ENCODE assay signal across 8 cellular contexts in genomic region chr12:120470150-120470817, GRCh38. TPM values are rescaled to one million over a fixed set of nuclear protein-coding genes. Genes with fewer than 3 reads are reported as not detected.
DNase-seq lines count a peak whose midpoint lies in the region; ATAC-seq and TF ChIP-seq lines count a peak whose summit lies in the region.

No MANE protein-coding gene starts in this region.

- DNase-seq in AG04449 (ENCODE audit: low read depth, low spot score) (no peak), MG63 (no peak), MCF 10A (ENCODE audit: unreplicated experiment) (peak; percentile 20), tibial artery (peak in 1 of 2 donors; percentile 67), GM13977 (ENCODE audit: low spot score) (no peak), NCI-H226 (no peak)

- intact Hi-C loops in MCF 10A (cut with micrococcal nuclease) (no loop called here), tibial artery (cut with DNase I; ENCODE audit: low total_unique reads) (no loop called here)

- POLR2A ChIA-PET in AG04449 (lab: Yijun Ruan, JAX) (no interaction called here), MCF 10A (lab: Yijun Ruan, JAX) (interaction anchor here (0.6 to 6.6 kb wide), 10 partner anchors 24 to 269 kb away, joined by 3 to 56 read pairs (median 4); partner anchors contain the start of genes COQ5, DYNLL1, GATC and RNU4-1)

- H3K4me1 ChIP-seq in liver (ENCODE audit: control insufficient read depth in 4 of 4, insufficient read depth in 4 of 4, low read length in 3 of 4) (peaks cover 0 to 29% (median 17%) of the 10 kb centered on the region in 4 donors), tibial artery (peaks cover 0 to 52% (median 19%) of the 10 kb centered on the region in 4 donors)

- H3K27me3 Mint-ChIP-seq in MCF 10A (ENCODE audit: insufficient read depth, unreplicated experiment): no peaks in the 10 kb centered on the region

- CTCF ChIA-PET in AG04449 (lab: Yijun Ruan, JAX): interaction anchor here (0.7 to 13.2 kb wide), 20 partner anchors 9 to 168 kb away, joined by 3 to 242 read pairs (median 5); partner anchors contain the start of genes COX6A1, DYNLL1, GATC and SIRT4
- CTCF ChIA-PET in MCF 10A (lab: Yijun Ruan, JAX): interaction anchor here (0.6 to 5.1 kb wide), 19 partner anchors 10 to 1610 kb away, joined by 3 to 40 read pairs (median 4); partner anchors contain the start of genes COX6A1 and DYNLL1

- H3K9me3 Mint-ChIP-seq in MCF 10A (ENCODE audit: unreplicated experiment): no peaks in the 10 kb centered on the region

- H3K36me3 ChIP-seq in MG63: peaks cover 30% of the 10 kb centered on the region
- peaks cover 0 to 8% (median 4%) of the 10 kb centered on the region in 4 donors for H3K36me3 ChIP-seq in liver (ENCODE audit: control insufficient read depth in 4 of 4, insufficient read depth in 3 of 4, low read depth in 1 of 4, low read length in 3 of 4)
- peaks cover 3 to 18% (median 4%) of the 10 kb centered on the region in 3 donors for H3K36me3 ChIP-seq in tibial artery

- ATAC-seq in GM19043 (IDR thresholded peaks at IDR 0.05; ENCODE audit: low read depth, unreplicated experiment): peak; percentile 17

- TF ChIP-seq RAD21 in liver (IDR thresholded peaks at IDR 0.05): no peak

- H3K27ac ChIP-seq in liver (ENCODE audit: low read depth in 1 of 2, low read length in 2 of 2): peak overlapping the region; percentile 15 to 92
- peak overlapping the region; percentile 93 to 94 for H3K27ac ChIP-seq in tibial artery

- H3K9ac ChIP-seq in liver (ENCODE audit: low read depth in 1 of 2, low read length in 2 of 2): peak overlapping the region in 1 of 2 donors; percentile 7

- H3K27me3 ChIP-seq in MG63 (no peaks in the 10 kb centered on the region), liver (ENCODE audit: control insufficient read depth in 4 of 4, insufficient read depth in 4 of 4, low read length in 3 of 4) (no peaks in the 10 kb centered on the region), tibial artery (no peaks in the 10 kb centered on the region)

- TSS peak; percentile 24 for BruUV-seq in MCF 10A (replicated peaks; lab: Mats Ljungman, UMichigan)

- in situ Hi-C loops in GM13977 (cut with MboI; ENCODE audit: low pct_unique_long_range_greater_than_20kb, low sequenced_read_pairs, unreplicated experiment): no loop called here

- no peak for TF ChIP-seq CTCF in AG04449 (IDR thresholded peaks at IDR 0.05; ENCODE audit: insufficient read depth, low read length, missing control alignments)
- TF ChIP-seq CTCF in MCF 10A (IDR thresholded peaks at IDR 0.05; ENCODE audit: unreplicated experiment): no peak
- no peak for TF ChIP-seq CTCF in liver (IDR thresholded peaks at IDR 0.05; ENCODE audit: low read depth, low read length, missing input control)
- no peak for TF ChIP-seq CTCF in tibial artery (IDR thresholded peaks at IDR 0.05)
- TF ChIP-seq CTCF in GM13977 (IDR thresholded peaks at IDR 0.05; ENCODE audit: extremely low read depth, insufficient read depth, missing control alignments): no peak

- peak overlapping the region; percentile 88 for H3K4me3 Mint-ChIP-seq in MCF 10A (ENCODE audit: unreplicated experiment)

- 73% methylated on average over 27 of the region's 27 CpGs for WGBS in liver

- H3K4me3 ChIP-seq in AG04449 (ENCODE audit: low read depth, low read length) (peak overlapping the region; percentile 96), MG63 (peak overlapping the region; percentile 95), liver (ENCODE audit: low read depth in 1 of 3, low read length in 3 of 3) (peak overlapping the region; percentile 62 to 96 (median 86)), tibial artery (peak overlapping the region; percentile 95 to 98)

- peaks cover 38% of the 10 kb centered on the region for H3K36me3 Mint-ChIP-seq in MCF 10A (ENCODE audit: insufficient read depth, unreplicated experiment)

- H3K27ac Mint-ChIP-seq in MCF 10A (ENCODE audit: low read depth, unreplicated experiment): peak overlapping the region; percentile 63

- H3K9me3 ChIP-seq in MG63 (no peaks in the 10 kb centered on the region), liver (ENCODE audit: control insufficient read depth in 4 of 4, low read length in 3 of 4) (no peaks in the 10 kb centered on the region), tibial artery (no peaks in the 10 kb centered on the region)

- H3K4me1 Mint-ChIP-seq in MCF 10A (ENCODE audit: insufficient read depth, unreplicated experiment): peaks cover 24% of the 10 kb centered on the region

TF ChIP-seq in liver, 16 proteins besides CTCF, POLR2A, EP300 and RAD21:
- TF ChIP-seq SP1 (IDR thresholded peaks at IDR 0.05) (no peak), HNF4A (conservative IDR thresholded peaks at IDR 0.05) (no peak), GABPA (IDR thresholded peaks at IDR 0.05 in 1 of 2, conservative IDR thresholded peaks at IDR 0.05 in 1 of 2) (no peak), REST (IDR thresholded peaks at IDR 0.05) (no peak), FOXA1 (IDR thresholded peaks at IDR 0.05) (no peak), EGR1 (IDR thresholded peaks at IDR 0.05; ENCODE audit: low read depth in 2 of 2) (no peak), TAF1 (conservative IDR thresholded peaks at IDR 0.05) (no peak), NR2F2 (IDR thresholded peaks at IDR 0.05) (no peak), YY1 (IDR thresholded peaks at IDR 0.05) (no peak), JUND (IDR thresholded peaks at IDR 0.05) (no peak)
- TF ChIP-seq, protein P1, sequence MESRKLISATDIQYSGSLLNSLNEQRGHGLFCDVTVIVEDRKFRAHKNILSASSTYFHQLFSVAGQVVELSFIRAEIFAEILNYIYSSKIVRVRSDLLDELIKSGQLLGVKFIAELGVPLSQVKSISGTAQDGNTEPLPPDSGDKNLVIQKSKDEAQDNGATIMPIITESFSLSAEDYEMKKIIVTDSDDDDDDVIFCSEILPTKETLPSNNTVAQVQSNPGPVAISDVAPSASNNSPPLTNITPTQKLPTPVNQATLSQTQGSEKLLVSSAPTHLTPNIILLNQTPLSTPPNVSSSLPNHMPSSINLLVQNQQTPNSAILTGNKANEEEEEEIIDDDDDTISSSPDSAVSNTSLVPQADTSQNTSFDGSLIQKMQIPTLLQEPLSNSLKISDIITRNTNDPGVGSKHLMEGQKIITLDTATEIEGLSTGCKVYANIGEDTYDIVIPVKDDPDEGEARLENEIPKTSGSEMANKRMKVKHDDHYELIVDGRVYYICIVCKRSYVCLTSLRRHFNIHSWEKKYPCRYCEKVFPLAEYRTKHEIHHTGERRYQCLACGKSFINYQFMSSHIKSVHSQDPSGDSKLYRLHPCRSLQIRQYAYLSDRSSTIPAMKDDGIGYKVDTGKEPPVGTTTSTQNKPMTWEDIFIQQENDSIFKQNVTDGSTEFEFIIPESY (IDR thresholded peaks at IDR 0.05): no peak
- TF ChIP-seq, protein P2, sequence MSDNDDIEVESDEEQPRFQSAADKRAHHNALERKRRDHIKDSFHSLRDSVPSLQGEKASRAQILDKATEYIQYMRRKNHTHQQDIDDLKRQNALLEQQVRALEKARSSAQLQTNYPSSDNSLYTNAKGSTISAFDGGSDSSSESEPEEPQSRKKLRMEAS (IDR thresholded peaks at IDR 0.05): no peak
TF ChIP-seq in liver: peak in this region for 0.

RNA-seq across cellular contexts. Expression of gene SRSF9, which starts 0.7 kb away (rescaled TPM):
- 332 and 366 TPM in 2 replicates for total RNA-seq in MG63 (2014; rRNA removed; shearing (Covaris generic); ENCODE audit: low replicate concordance)
- total RNA-seq in MCF 10A (2022) (192 and 193 TPM in 2 replicates), liver (10 to 100 TPM; 45.3 to 83.9 TPM)
- 10 to 100 TPM; 62.6 to 98.5 TPM for polyA plus RNA-seq in liver

RNA-seq across cellular contexts. Expression of gene GATC, which starts 24.0 kb away (rescaled TPM):
- 14.8 and 15.5 TPM in 2 replicates for total RNA-seq in MG63 (2014; rRNA removed; shearing (Covaris generic); ENCODE audit: low replicate concordance)
- total RNA-seq in MCF 10A (2022): 29.7 and 32.1 TPM in 2 replicates
- 10 to 100 TPM; 13.0 to 15.5 TPM for total RNA-seq in liver
- 10 to 100 TPM in 1 of 2 donors, 1 to 10 TPM in 1; 8.9 to 13.5 TPM for polyA plus RNA-seq in liver

RNA-seq across cellular contexts. Expression of gene TRIAP1, which starts 24.1 kb away (rescaled TPM):
- 40.3 and 41.4 TPM in 2 replicates for total RNA-seq in MG63 (2014; rRNA removed; shearing (Covaris generic); ENCODE audit: low replicate concordance)
- total RNA-seq in MCF 10A (2022): 48.4 and 50.2 TPM in 2 replicates
- total RNA-seq in liver: 10 to 100 TPM; 11.9 to 13.3 TPM
- 10 to 100 TPM; 24.7 to 39.9 TPM for polyA plus RNA-seq in liver

RNA-seq across cellular contexts. Expression of gene DYNLL1, which starts 25.6 kb away (rescaled TPM):
- 472 and 685 TPM in 2 replicates for total RNA-seq in MG63 (2014; rRNA removed; shearing (Covaris generic); ENCODE audit: low replicate concordance)
- total RNA-seq in MCF 10A (2022) (247 and 351 TPM in 2 replicates), liver (100 to 1,000 TPM; 101 to 143 TPM)
- 100 to 1,000 TPM; 224 to 275 TPM for polyA plus RNA-seq in liver

RNA-seq across cellular contexts. Expression of gene COX6A1, which starts 32.4 kb away (rescaled TPM):
- 359 and 816 TPM in 2 replicates for total RNA-seq in MG63 (2014; rRNA removed; shearing (Covaris generic); ENCODE audit: low replicate concordance)
- total RNA-seq in MCF 10A (2022) (475 and 518 TPM in 2 replicates), liver (100 to 1,000 TPM; 338 to 451 TPM)
- 100 to 1,000 TPM; 621 to 910 TPM for polyA plus RNA-seq in liver
